ENCODE assay signal across 1 cellular context in the genomic region with DNA sequence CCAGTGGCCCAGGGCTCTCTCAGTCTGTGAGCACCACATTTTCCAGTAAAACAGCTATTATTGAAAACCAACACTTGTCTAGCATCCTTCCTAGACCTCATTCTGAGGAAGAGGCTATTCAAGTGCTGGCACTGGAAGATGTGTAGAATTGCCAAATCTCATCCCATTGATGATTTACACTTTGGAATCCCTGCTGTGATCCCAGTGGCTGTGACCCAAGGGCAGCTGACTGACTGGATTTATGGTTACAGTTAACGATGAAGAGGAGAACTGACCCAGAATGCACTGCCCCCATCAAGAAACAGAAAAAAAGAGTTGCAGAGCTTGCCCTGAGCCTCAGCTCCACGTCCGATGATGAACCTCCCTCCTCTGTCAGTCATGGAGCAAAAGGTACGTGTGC.
TF ChIP-seq lines count a peak whose summit lies in the region.

No MANE protein-coding gene starts in this region.

TF ChIP-seq in GM12878, 131 proteins besides CTCF, POLR2A, EP300 and RAD21:
- TF ChIP-seq, protein P1, sequence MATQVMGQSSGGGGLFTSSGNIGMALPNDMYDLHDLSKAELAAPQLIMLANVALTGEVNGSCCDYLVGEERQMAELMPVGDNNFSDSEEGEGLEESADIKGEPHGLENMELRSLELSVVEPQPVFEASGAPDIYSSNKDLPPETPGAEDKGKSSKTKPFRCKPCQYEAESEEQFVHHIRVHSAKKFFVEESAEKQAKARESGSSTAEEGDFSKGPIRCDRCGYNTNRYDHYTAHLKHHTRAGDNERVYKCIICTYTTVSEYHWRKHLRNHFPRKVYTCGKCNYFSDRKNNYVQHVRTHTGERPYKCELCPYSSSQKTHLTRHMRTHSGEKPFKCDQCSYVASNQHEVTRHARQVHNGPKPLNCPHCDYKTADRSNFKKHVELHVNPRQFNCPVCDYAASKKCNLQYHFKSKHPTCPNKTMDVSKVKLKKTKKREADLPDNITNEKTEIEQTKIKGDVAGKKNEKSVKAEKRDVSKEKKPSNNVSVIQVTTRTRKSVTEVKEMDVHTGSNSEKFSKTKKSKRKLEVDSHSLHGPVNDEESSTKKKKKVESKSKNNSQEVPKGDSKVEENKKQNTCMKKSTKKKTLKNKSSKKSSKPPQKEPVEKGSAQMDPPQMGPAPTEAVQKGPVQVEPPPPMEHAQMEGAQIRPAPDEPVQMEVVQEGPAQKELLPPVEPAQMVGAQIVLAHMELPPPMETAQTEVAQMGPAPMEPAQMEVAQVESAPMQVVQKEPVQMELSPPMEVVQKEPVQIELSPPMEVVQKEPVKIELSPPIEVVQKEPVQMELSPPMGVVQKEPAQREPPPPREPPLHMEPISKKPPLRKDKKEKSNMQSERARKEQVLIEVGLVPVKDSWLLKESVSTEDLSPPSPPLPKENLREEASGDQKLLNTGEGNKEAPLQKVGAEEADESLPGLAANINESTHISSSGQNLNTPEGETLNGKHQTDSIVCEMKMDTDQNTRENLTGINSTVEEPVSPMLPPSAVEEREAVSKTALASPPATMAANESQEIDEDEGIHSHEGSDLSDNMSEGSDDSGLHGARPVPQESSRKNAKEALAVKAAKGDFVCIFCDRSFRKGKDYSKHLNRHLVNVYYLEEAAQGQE (IDR thresholded peaks at IDR 0.05; ENCODE audit: low read depth, low read length): no peak
- no peak for TF ChIP-seq FOXK2 (IDR thresholded peaks at IDR 0.05)
- no peak for TF ChIP-seq ZZZ3 (IDR thresholded peaks at IDR 0.05; ENCODE audit: control insufficient read depth, insufficient read length, low read depth)
- TF ChIP-seq ZNF217 (IDR thresholded peaks at IDR 0.05): no peak
- TF ChIP-seq, protein P2, sequence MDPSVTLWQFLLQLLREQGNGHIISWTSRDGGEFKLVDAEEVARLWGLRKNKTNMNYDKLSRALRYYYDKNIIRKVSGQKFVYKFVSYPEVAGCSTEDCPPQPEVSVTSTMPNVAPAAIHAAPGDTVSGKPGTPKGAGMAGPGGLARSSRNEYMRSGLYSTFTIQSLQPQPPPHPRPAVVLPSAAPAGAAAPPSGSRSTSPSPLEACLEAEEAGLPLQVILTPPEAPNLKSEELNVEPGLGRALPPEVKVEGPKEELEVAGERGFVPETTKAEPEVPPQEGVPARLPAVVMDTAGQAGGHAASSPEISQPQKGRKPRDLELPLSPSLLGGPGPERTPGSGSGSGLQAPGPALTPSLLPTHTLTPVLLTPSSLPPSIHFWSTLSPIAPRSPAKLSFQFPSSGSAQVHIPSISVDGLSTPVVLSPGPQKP (IDR thresholded peaks at IDR 0.05; ENCODE audit: low read depth, low read length): no peak
- TF ChIP-seq MYC (IDR thresholded peaks at IDR 0.05; ENCODE audit: insufficient read depth, insufficient read length, insufficient replicate concordance, low read length, severe bottlenecking): no peak
- no peak for TF ChIP-seq SREBF1 (IDR thresholded peaks at IDR 0.05; ENCODE audit: low read length)
- TF ChIP-seq TCF12 (IDR thresholded peaks at IDR 0.05; ENCODE audit: low read depth, low read length): no peak
- TF ChIP-seq, protein P3, sequence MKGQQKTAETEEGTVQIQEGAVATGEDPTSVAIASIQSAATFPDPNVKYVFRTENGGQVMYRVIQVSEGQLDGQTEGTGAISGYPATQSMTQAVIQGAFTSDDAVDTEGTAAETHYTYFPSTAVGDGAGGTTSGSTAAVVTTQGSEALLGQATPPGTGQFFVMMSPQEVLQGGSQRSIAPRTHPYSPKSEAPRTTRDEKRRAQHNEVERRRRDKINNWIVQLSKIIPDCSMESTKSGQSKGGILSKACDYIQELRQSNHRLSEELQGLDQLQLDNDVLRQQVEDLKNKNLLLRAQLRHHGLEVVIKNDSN (IDR thresholded peaks at IDR 0.05; ENCODE audit: borderline replicate concordance, extremely low read length, insufficient read depth, low read depth, low read length): no peak
